Comparison of ENCODE assay signal across 18 cellular contexts in the genomic region with DNA sequence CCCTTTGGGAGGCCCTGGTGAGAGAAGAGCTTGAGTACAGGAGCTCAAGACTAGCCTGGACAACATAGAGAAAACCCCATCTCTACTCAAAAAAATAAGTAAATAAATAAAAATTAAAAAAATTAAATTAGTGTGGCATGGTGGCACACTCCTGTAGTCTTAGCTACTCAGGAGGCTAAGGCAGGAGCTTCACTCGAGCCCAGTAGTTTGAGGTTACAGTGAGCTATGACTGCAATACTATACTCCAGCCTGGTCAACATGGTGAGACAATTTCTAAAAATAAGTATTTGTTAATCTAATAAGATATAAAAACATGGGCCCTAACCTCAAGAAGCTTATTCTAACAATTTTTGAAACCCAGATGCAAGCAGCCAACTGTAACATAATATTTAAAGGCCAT.
"Had no signal": no experiment of that assay in that cellular context is flagged by ENCODE, and none has a peak within 500 bp of the region (broad histone marks: within the 10 kb centered on the region; RNA-seq: fewer than 3 reads in every experiment).

No MANE protein-coding gene starts in this region.

- H3K27me3 ChIP-seq: adrenal gland, body of pancreas, foreskin keratinocyte, left lung, right lobe of liver, upper lobe of left lung had no signal

- H3K9me3 Mint-ChIP-seq: activated B cell treated with CpG ODN at 0.5 μM for 24 hours; activated CD4-positive, alpha-beta T cell treated with anti-CD3 and anti-CD28 coated beads, Interleukin-2, amount 10 ng/mL, durations not matched to agents 24 days and 14 days; activated naive CD4-positive, alpha-beta T cell treated with anti-CD3 and anti-CD28 coated beads for 36 hours; activated T-helper 17 cell treated with anti-CD3 and anti-CD28 coated beads, Interleukin-2, amount 50 U/mL, for 72 hours; naive B cell; T-helper 1 cell treated with Interleukin-12 subunit alpha and Interleukin-12 subunit beta and Interleukin-4 antibody, amounts not matched to agents 30 μg/mL and 1 μg/mL, for 36 hours had no signal

- ATAC-seq: activated T-helper 17 cell treated with anti-CD3 and anti-CD28 coated beads, Interleukin-2, amount 50 U/mL, for 72 hours; body of pancreas; esophagus mucosa; foreskin keratinocyte; left lung; right lobe of liver had no signal

- H3K4me3 Mint-ChIP-seq: activated B cell treated with CpG ODN at 0.5 μM for 24 hours; activated CD4-positive, alpha-beta T cell treated with anti-CD3 and anti-CD28 coated beads, Interleukin-2, amount 10 ng/mL, durations not matched to agents 24 days and 14 days; activated naive CD4-positive, alpha-beta T cell treated with anti-CD3 and anti-CD28 coated beads for 36 hours; activated T-helper 17 cell treated with anti-CD3 and anti-CD28 coated beads, Interleukin-2, amount 50 U/mL, for 72 hours; naive B cell; T-helper 1 cell treated with Interleukin-12 subunit alpha and Interleukin-12 subunit beta and Interleukin-4 antibody, amounts not matched to agents 30 μg/mL and 1 μg/mL, for 36 hours had no signal

- H3K4me3 ChIP-seq: adrenal gland, body of pancreas, left lung, right lobe of liver, upper lobe of left lung had no signal

- H3K27ac Mint-ChIP-seq: activated B cell treated with CpG ODN at 0.5 μM for 24 hours; activated CD4-positive, alpha-beta T cell treated with anti-CD3 and anti-CD28 coated beads, Interleukin-2, amount 10 ng/mL, durations not matched to agents 24 days and 14 days; activated naive CD4-positive, alpha-beta T cell treated with anti-CD3 and anti-CD28 coated beads for 36 hours; activated T-helper 17 cell treated with anti-CD3 and anti-CD28 coated beads, Interleukin-2, amount 50 U/mL, for 72 hours; T-helper 1 cell treated with Interleukin-12 subunit alpha and Interleukin-12 subunit beta and Interleukin-4 antibody, amounts not matched to agents 30 μg/mL and 1 μg/mL, for 36 hours had no signal

- H3K27ac ChIP-seq: adrenal gland, body of pancreas, foreskin keratinocyte, right lobe of liver, upper lobe of left lung had no signal

- H3K36me3 ChIP-seq: adrenal gland, left lung had no signal

- DNase-seq: activated B cell treated with CpG ODN at 0.5 μM for 24 hours; activated CD4-positive, alpha-beta T cell treated with anti-CD3 and anti-CD28 coated beads, Interleukin-2, amount 10 ng/mL, durations not matched to agents 24 days and 14 days; activated naive CD4-positive, alpha-beta T cell treated with anti-CD3 and anti-CD28 coated beads for 36 hours; adrenal gland; body of pancreas; foreskin keratinocyte; head of caudate nucleus; left lung; naive B cell; posterior cingulate gyrus; right lobe of liver; stimulated activated CD4-positive, alpha-beta T cell treated with anti-CD3 and anti-CD28 coated beads, Interleukin-12 subunit alpha, Interleukin-12 subunit beta, amount 100 ng/mL, for 4 hours; stimulated activated naive CD4-positive, alpha-beta T cell; substantia nigra; upper lobe of left lung had no signal

- H3K9me3 ChIP-seq: adrenal gland, body of pancreas, left lung, right lobe of liver, upper lobe of left lung had no signal

- H3K27me3 Mint-ChIP-seq: activated B cell treated with CpG ODN at 0.5 μM for 24 hours; activated CD4-positive, alpha-beta T cell treated with anti-CD3 and anti-CD28 coated beads, Interleukin-2, amount 10 ng/mL, durations not matched to agents 24 days and 14 days; activated T-helper 17 cell treated with anti-CD3 and anti-CD28 coated beads, Interleukin-2, amount 50 U/mL, for 72 hours; naive B cell had no signal
